8 cellular contexts compared by ENCODE assay signal in the genomic region with DNA sequence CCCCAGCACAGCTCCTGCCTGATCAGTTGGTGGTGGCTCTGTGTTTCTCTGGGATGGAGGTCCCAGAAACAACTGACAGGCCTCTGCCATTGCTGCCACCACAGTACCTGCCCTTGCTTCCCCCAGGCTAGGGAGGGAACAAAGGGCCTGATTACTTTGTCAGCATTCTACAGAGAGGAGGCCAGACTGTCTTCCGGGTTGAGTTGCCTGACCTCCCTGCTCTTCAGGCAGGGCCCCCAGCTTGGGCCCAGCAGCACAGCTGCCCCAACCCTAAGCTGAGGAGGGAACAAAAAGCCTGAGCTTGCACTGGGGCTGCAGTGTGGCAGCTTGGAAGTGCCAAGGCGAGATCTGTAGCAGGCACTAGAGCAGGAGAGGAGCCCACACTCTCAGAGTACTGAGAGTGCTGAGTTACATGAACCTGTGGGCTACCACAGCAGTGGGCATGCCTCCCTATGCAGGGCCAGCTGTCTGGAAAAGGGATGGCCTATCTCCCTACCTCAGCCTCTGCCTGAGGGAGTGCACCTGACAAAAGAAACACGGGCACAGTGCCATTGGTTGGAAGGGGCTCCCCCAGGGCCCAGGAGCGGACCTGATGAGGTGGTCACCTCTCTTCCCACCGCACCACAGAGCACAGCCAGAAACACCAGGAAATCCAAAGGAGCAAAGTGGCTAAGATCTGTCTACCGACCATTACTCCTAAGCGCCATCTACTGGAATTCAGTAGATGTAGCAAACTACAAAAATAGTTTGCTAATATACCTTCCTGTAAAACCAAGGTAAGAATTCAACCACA. TPM values are rescaled to one million over a fixed set of nuclear protein-coding genes. Genes with fewer than 3 reads are reported as not detected.
A peak's percentile ranks its signal among the peaks of the same experiment; 100 is the strongest.
DNase-seq lines count a peak whose midpoint lies in the region; ATAC-seq and TF ChIP-seq lines count a peak whose summit lies in the region.

No MANE protein-coding gene starts in this region.

- H3K36me3 Mint-ChIP-seq in nephron progenitor cell (ENCODE audit: low read depth), result peaks cover 73% of the 10 kb centered on the region

- H3K4me3 Mint-ChIP-seq in nephron progenitor cell, result no peak overlapping the region

- no peak overlapping the region for H3K27ac ChIP-seq in right atrium auricular region

- ATAC-seq in Right ventricle myocardium superior (ENCODE audit: poor library complexity) (peak; percentile 39), GM21515 (IDR thresholded peaks at IDR 0.05; ENCODE audit: unreplicated experiment) (no peak), HG03025 (IDR thresholded peaks at IDR 0.05; ENCODE audit: low FRiP score, unreplicated experiment) (no peak)

- H3K4me1 ChIP-seq in right atrium auricular region, result no peaks in the 10 kb centered on the region

- H3K27me3 ChIP-seq in right atrium auricular region, result no peaks in the 10 kb centered on the region

- H3K4me1 Mint-ChIP-seq in nephron progenitor cell, result no peaks in the 10 kb centered on the region

- in situ Hi-C loops in T47D (cut with HindIII; ENCODE audit: low pct_unique_long_range_greater_than_20kb, low sequenced_read_pairs), result no loop called here

- no peaks in the 10 kb centered on the region for H3K36me3 ChIP-seq in right atrium auricular region

- H3K27me3 Mint-ChIP-seq in nephron progenitor cell (ENCODE audit: low read depth, poor library complexity), result peaks cover 6% of the 10 kb centered on the region

- no peak overlapping the region for H3K27ac Mint-ChIP-seq in nephron progenitor cell

- TF ChIP-seq CTCF in right atrium auricular region (IDR thresholded peaks at IDR 0.05) (peak in 1 of 2 donors; percentile 42), nephron progenitor cell (IDR thresholded peaks at IDR 0.05) (peak; percentile 29)

- intact Hi-C loops in Right ventricle myocardium superior (cut with DNase I), result no loop called here

- H3K9me3 Mint-ChIP-seq in nephron progenitor cell, result peaks cover 44% of the 10 kb centered on the region

- H3K9me3 ChIP-seq in right atrium auricular region, result peaks cover 0 to 4% of the 10 kb centered on the region in 2 donors

- H3K4me3 ChIP-seq in right atrium auricular region, result no peak overlapping the region

- DNase-seq in Right ventricle myocardium superior, result no peak
- no peak for DNase-seq in right atrium auricular region (ENCODE audit: low spot score)
- peak; percentile 63 for DNase-seq in MV-4-11 (lab: John Stamatoyannopoulos, UW)
- peak; percentile 25 to 52 for DNase-seq in T47D (ENCODE audit: low read depth in 1 of 2, low spot score in 1 of 2)
- DNase-seq in nephron progenitor cell, result no peak
- no peak for DNase-seq in stimulated activated CD4-positive, alpha-beta T cell treated with anti-CD3 and anti-CD28 coated beads, Interleukin-15, amount 100 ng/mL, for 24 hours

RNA-seq across cellular contexts. Expression of a gene that starts 24.4 kb away (rescaled TPM):
- total RNA-seq in Right ventricle myocardium superior, result 5.2 TPM
- 1 to 10 TPM; 5.9 to 6.0 TPM for total RNA-seq in right atrium auricular region

RNA-seq across cellular contexts. Expression of a gene that starts 42.9 kb away (rescaled TPM):
- total RNA-seq in Right ventricle myocardium superior (30.4 TPM), right atrium auricular region (10 to 100 TPM; 17.8 to 31.5 TPM)

Comparison
In these comparisons a context has a peak if more than half of its experiments do, and no peak if none do; other contexts are left out.
1. DNase-seq: peak in MV-4-11 (single experiment) and T47D (2 of 2); none in Right ventricle myocardium superior (single experiment), right atrium auricular region (single experiment), nephron progenitor cell (single experiment) and stimulated activated CD4-positive, alpha-beta T cell treated with anti-CD3 and anti-CD28 coated beads, Interleukin-15, amount 100 ng/mL, for 24 hours (single experiment).